10 cellular contexts compared by ENCODE assay signal in genomic region chr7:100156331-100157068, GRCh38. TPM values are rescaled to one million over a fixed set of nuclear protein-coding genes. Genes with fewer than 3 reads are reported as not detected.
DNase-seq lines count a peak whose midpoint lies in the region; ATAC-seq, FAIRE-seq and TF ChIP-seq lines count a peak whose summit lies in the region.
"Had no signal": no experiment of that assay in that cellular context is flagged by ENCODE, and none has a peak within 500 bp of the region (broad histone marks: within the 10 kb centered on the region; RNA-seq: fewer than 3 reads in every experiment).

No MANE protein-coding gene starts in this region.

- peak; percentile 60 for ATAC-seq in GM12878
- ATAC-seq in naive thymus-derived CD4-positive, alpha-beta T cell, result peak; percentile 38
- ATAC-seq in GM21526 (IDR thresholded peaks at IDR 0.05; ENCODE audit: low FRiP score, unreplicated experiment), result no peak

- no peaks in the 10 kb centered on the region for H3K27me3 Mint-ChIP-seq in CD8-positive, alpha-beta memory T cell
- H3K27me3 Mint-ChIP-seq in naive thymus-derived CD4-positive, alpha-beta T cell, result no peaks in the 10 kb centered on the region

- intact Hi-C loops in GM12878 (cut with micrococcal nuclease; ENCODE audit: unreplicated experiment) (no loop called here), testis (cut with DNase I; ENCODE audit: low total_unique reads) (no loop called here)
- intact Hi-C loops in naive thymus-derived CD4-positive, alpha-beta T cell (cut with micrococcal nuclease), result no loop called here

- H3K9me3 ChIP-seq in CD8-positive, alpha-beta memory T cell (ENCODE audit: low read length), result no peaks in the 10 kb centered on the region
- no peaks in the 10 kb centered on the region for H3K9me3 ChIP-seq in Loucy (ENCODE audit: insufficient read depth, low read depth, low read length)
- no peaks in the 10 kb centered on the region for H3K9me3 ChIP-seq in GM12878 (replicated peaks; ENCODE audit: control insufficient read depth, insufficient read depth, low read length)
- no peaks in the 10 kb centered on the region for H3K9me3 ChIP-seq in naive thymus-derived CD4-positive, alpha-beta T cell (ENCODE audit: control insufficient read depth in 2 of 3, low read length in 3 of 3)
- no peaks in the 10 kb centered on the region for H3K9me3 ChIP-seq in testis
- H3K9me3 ChIP-seq: uterus had no signal

- H3K36me3 Mint-ChIP-seq in CD8-positive, alpha-beta memory T cell, result peaks cover 0 to 61% (median 7%) of the 10 kb centered on the region in 3 donors
- H3K36me3 Mint-ChIP-seq in naive thymus-derived CD4-positive, alpha-beta T cell, result peaks cover 0 to 24% (median 9%) of the 10 kb centered on the region in 5 donors

- peak overlapping the region; percentile 61 to 96 (median 85) for H3K27ac Mint-ChIP-seq in CD8-positive, alpha-beta memory T cell
- H3K27ac Mint-ChIP-seq in naive thymus-derived CD4-positive, alpha-beta T cell, result peak overlapping the region; percentile 57 to 92 (median 86)

- H3F3A ChIP-seq in Loucy (ENCODE audit: low read depth), result peaks cover 3% of the 10 kb centered on the region; the same call in 1 of the 2 replicates

- peak overlapping the region; percentile 42 for H3K4me3 ChIP-seq in CD8-positive, alpha-beta memory T cell (ENCODE audit: low read length)
- peak overlapping the region; percentile 90 for H3K4me3 ChIP-seq in Loucy (ENCODE audit: low read length, poor library complexity, severe bottlenecking)
- peak overlapping the region; percentile 89; the same call in 1 of the 2 replicates for H3K4me3 ChIP-seq in GM12878
- no peak overlapping the region for H3K4me3 ChIP-seq in naive thymus-derived CD4-positive, alpha-beta T cell (ENCODE audit: low read length)
- H3K4me3 ChIP-seq in testis, result no peak overlapping the region
- H3K4me3 ChIP-seq: uterus had no signal

- H3K4me1 Mint-ChIP-seq in CD8-positive, alpha-beta memory T cell, result peaks cover 33 to 67% (median 55%) of the 10 kb centered on the region in 3 donors
- peaks cover 45 to 82% (median 69%) of the 10 kb centered on the region in 7 donors for H3K4me1 Mint-ChIP-seq in naive thymus-derived CD4-positive, alpha-beta T cell

- no peak for FAIRE-seq in GM12878 (lab: Jason Lieb, UNC)

- no peak for TF ChIP-seq RAD21 in GM12878 (IDR thresholded peaks at IDR 0.05; ENCODE audit: insufficient read depth, low read depth, low read length)

- TF ChIP-seq CTCF in Loucy (conservative IDR thresholded peaks at IDR 0.05; ENCODE audit: low read length), result no peak
- TF ChIP-seq CTCF in GM12878 (IDR thresholded peaks at IDR 0.05 in 2 of 3, conservative IDR thresholded peaks at IDR 0.05 in 1 of 3; ENCODE audit: control insufficient read depth in 2 of 3, extremely low read depth in 1 of 3, insufficient read depth in 1 of 3, low read depth in 3 of 3, low read length in 3 of 3), result no peak
- no peak for TF ChIP-seq CTCF in testis (IDR thresholded peaks at IDR 0.05)

- peaks cover 12% of the 10 kb centered on the region for H4K20me1 ChIP-seq in Loucy (ENCODE audit: insufficient read depth, low read length, poor library complexity, severe bottlenecking)
- H4K20me1 ChIP-seq in GM12878 (ENCODE audit: control insufficient read depth, insufficient read depth), result no peaks in the 10 kb centered on the region

- RAD21 ChIA-PET in GM12878 (lab: Charles Lee; ENCODE audit: unreplicated experiment), result interaction anchor here (0.7 to 1.4 kb wide), 4 partner anchors 11 to 251 kb away, joined by 3 to 5 read pairs (median 4); partner anchors contain the start of gene GAL3ST4

- no peaks in the 10 kb centered on the region for H3K9me3 Mint-ChIP-seq in CD8-positive, alpha-beta memory T cell
- no peaks in the 10 kb centered on the region for H3K9me3 Mint-ChIP-seq in naive thymus-derived CD4-positive, alpha-beta T cell

- peaks cover 13% of the 10 kb centered on the region for H3K36me3 ChIP-seq in CD8-positive, alpha-beta memory T cell (ENCODE audit: insufficient read depth, low read length)
- H3K36me3 ChIP-seq in Loucy (ENCODE audit: insufficient read depth, low read length), result peaks cover 9% of the 10 kb centered on the region; the same call in 1 of the 2 replicates
- peaks cover 0 to 15% of the 10 kb centered on the region in 2 experiments for H3K36me3 ChIP-seq in GM12878 (ENCODE audit: control insufficient read depth in 2 of 2, insufficient read depth in 2 of 2, low read length in 1 of 2)
- peaks cover 0 to 53% (median 16%) of the 10 kb centered on the region in 3 experiments for H3K36me3 ChIP-seq in naive thymus-derived CD4-positive, alpha-beta T cell (ENCODE audit: control insufficient read depth in 2 of 3, insufficient read depth in 3 of 3, low read length in 3 of 3)
- H3K36me3 ChIP-seq in testis (ENCODE audit: low read depth, missing control alignments), result no peaks in the 10 kb centered on the region
- H3K36me3 ChIP-seq: uterus had no signal

- H3K4me1 ChIP-seq in CD8-positive, alpha-beta memory T cell (ENCODE audit: insufficient read depth, low read length), result peaks cover 44% of the 10 kb centered on the region
- H3K4me1 ChIP-seq in Loucy (ENCODE audit: insufficient read depth, low read length, poor library complexity, severe bottlenecking) (peaks cover 25% of the 10 kb centered on the region), GM12878 (ENCODE audit: control insufficient read depth, insufficient read depth, low read length) (peaks cover 13% of the 10 kb centered on the region; the same call in 1 of the 2 replicates), testis (peaks cover 8% of the 10 kb centered on the region)
- peaks cover 7 to 33% of the 10 kb centered on the region in 2 donors for H3K4me1 ChIP-seq in naive thymus-derived CD4-positive, alpha-beta T cell (ENCODE audit: control insufficient read depth in 2 of 2, insufficient read depth in 2 of 2, low read length in 2 of 2)

- no peaks in the 10 kb centered on the region for H3K9me2 ChIP-seq in Loucy (replicated peaks; ENCODE audit: low read depth, low read length)

- TF ChIP-seq EP300 in GM12878 (IDR thresholded peaks at IDR 0.05; ENCODE audit: borderline replicate concordance in 1 of 2, control insufficient read depth in 1 of 2, low read depth in 2 of 2, low read length in 2 of 2), result no peak

- in situ Hi-C loops in GM12878 (cut with MboI), result no loop called here

- POLR2A ChIA-PET in CD8-positive, alpha-beta memory T cell (lab: Charles Lee), result interaction anchor here (0.5 to 1.8 kb wide), 3 partner anchors 10 to 73 kb away, joined by 4 to 5 read pairs (median 4); partner anchors contain the start of genes GPC2 and STAG3
- POLR2A ChIA-PET in GM12878 (lab: Charles Lee), result interaction anchor here (0.5 to 3.7 kb wide), 6 partner anchors 8 to 538 kb away, joined by 3 to 28 read pairs (median 4); partner anchors contain the start of genes AP4M1, GAL3ST4, LAMTOR4 and MCM7
- POLR2A ChIA-PET in naive thymus-derived CD4-positive, alpha-beta T cell (lab: Charles Lee), result interaction anchor here (1.0 to 23.1 kb wide), 9 partner anchors 6 to 59 kb away, joined by 3 to 383 read pairs (median 7); partner anchors contain the start of genes GAL3ST4, GPC2, LAMTOR4 and STAG3

- H2AFZ ChIP-seq in Loucy (ENCODE audit: low read length), result no peak overlapping the region
- no peak overlapping the region for H2AFZ ChIP-seq in GM12878 (ENCODE audit: control insufficient read depth, low read depth, low read length)

- H3K4me3 Mint-ChIP-seq in CD8-positive, alpha-beta memory T cell, result peak overlapping the region; percentile 77 to 87 (median 85)
- peak overlapping the region; percentile 83 to 93 (median 87) for H3K4me3 Mint-ChIP-seq in naive thymus-derived CD4-positive, alpha-beta T cell

- no TSS peak for BruUV-seq in GM12878 (replicated peaks; lab: Mats Ljungman, UMichigan)

- SMC1A ChIA-PET in GM12878 (lab: Charles Lee; ENCODE audit: uncharacterized antibody, unreplicated experiment), result interaction anchor here (1.0 to 1.3 kb wide), 4 partner anchors 28 to 54 kb away, joined by 3 to 4 read pairs (median 3); no protein-coding TSS in a partner anchor

- H3K27me3 ChIP-seq in CD8-positive, alpha-beta memory T cell (ENCODE audit: insufficient read depth, low read length, poor library complexity, severe bottlenecking), result no peaks in the 10 kb centered on the region
- H3K27me3 ChIP-seq in Loucy (ENCODE audit: insufficient read depth, low read length, poor library complexity, severe bottlenecking) (no peaks in the 10 kb centered on the region), GM12878 (replicated peaks in 1 of 2; ENCODE audit: control insufficient read depth in 2 of 2, insufficient read depth in 2 of 2, low read length in 1 of 2) (no peaks in the 10 kb centered on the region), testis (no peaks in the 10 kb centered on the region)
- H3K27me3 ChIP-seq in naive thymus-derived CD4-positive, alpha-beta T cell (ENCODE audit: control insufficient read depth in 2 of 2, insufficient read depth in 2 of 2, low read length in 2 of 2), result no peaks in the 10 kb centered on the region
- H3K27me3 ChIP-seq: uterus had no signal

- CTCF ChIA-PET in CD8-positive, alpha-beta memory T cell (lab: Charles Lee), result interaction anchor here (1.0 to 6.1 kb wide), 5 partner anchors 11 to 34 kb away, joined by 3 to 22 read pairs (median 6); partner anchors contain the start of gene GAL3ST4
- CTCF ChIA-PET in GM12878 (lab: Yijun Ruan, JAX), result interaction anchor here (1.0 to 2.7 kb wide), 10 partner anchors 8 to 72 kb away, joined by 3 to 9 read pairs (median 5); partner anchors contain the start of genes GAL3ST4 and LAMTOR4
- CTCF ChIA-PET in naive thymus-derived CD4-positive, alpha-beta T cell (lab: Charles Lee), result interaction anchor here (1.5 to 4.8 kb wide), 4 partner anchors 8 to 61 kb away, joined by 4 to 16 read pairs (median 6); partner anchors contain the start of genes GAL3ST4, GPC2, LAMTOR4 and STAG3

- TF ChIP-seq POLR2A in GM12878 (IDR thresholded peaks at IDR 0.05; ENCODE audit: low read depth, low read length) (peak; percentile 45; the same call in 1 of the 2 replicates), testis (IDR thresholded peaks at IDR 0.05) (no peak)

- WGBS in GM12878 (ENCODE audit: insufficient coverage, insufficient replicate concordance, low lambda C conversion rate, missing lambda C conversion rate), result 62% methylated on average over 16 of the region's 16 CpGs
- 69 to 77% methylated on average over 16 of the region's 16 CpGs for WGBS in testis, 2 donors

- H3K4me2 ChIP-seq in Loucy (ENCODE audit: low read depth, low read length, poor library complexity, severe bottlenecking) (peak overlapping the region; percentile 92), GM12878 (ENCODE audit: control insufficient read depth, insufficient read depth) (peak overlapping the region; percentile 95)

- H3K27ac ChIP-seq in CD8-positive, alpha-beta memory T cell (ENCODE audit: low read depth, low read length), result peak overlapping the region; percentile 75
- H3K27ac ChIP-seq in GM12878 (ENCODE audit: control insufficient read depth, insufficient read depth) (no peak overlapping the region), testis (peak overlapping the region in 1 of 2 donors; percentile 6)
- H3K27ac ChIP-seq in naive thymus-derived CD4-positive, alpha-beta T cell (ENCODE audit: low read depth, low read length), result peak overlapping the region; percentile 88

- H3K9ac ChIP-seq in Loucy (ENCODE audit: low read depth, low read length, poor library complexity, severe bottlenecking), result peak overlapping the region; percentile 86
- H3K9ac ChIP-seq in GM12878 (ENCODE audit: control insufficient read depth, insufficient read depth, low read length), result no peak overlapping the region; the same call in 1 of the 2 replicates

- peaks cover 31% of the 10 kb centered on the region for H3K79me2 ChIP-seq in Loucy (ENCODE audit: insufficient read depth, low read length)
- H3K79me2 ChIP-seq in GM12878 (ENCODE audit: control insufficient read depth, insufficient read depth, low read length), result peaks cover 16% of the 10 kb centered on the region

- DNase-seq in CD8-positive, alpha-beta memory T cell, result peak in 2 of 5 donors; percentile 34 to 63
- DNase-seq in GM12878 (ENCODE audit: low read depth, low spot score), result no peak
- DNase-seq in naive thymus-derived CD4-positive, alpha-beta T cell, result peak in 2 of 9 donors; percentile 19 to 40
- no peak for DNase-seq in cortex of kidney (lab: John Stamatoyannopoulos, UW)
- DNase-seq in testis, result no peak
- no peak for DNase-seq in NCI-H1092 treated with DMSO at 0.1 percent for 48 hours (lab: John Stamatoyannopoulos, UW)
- DNase-seq: uterus had no signal

RNA-seq across cellular contexts. Expression of gene TRAPPC14, which starts 2.0 kb away (rescaled TPM):
- total RNA-seq in CD8-positive, alpha-beta memory T cell, result 10 to 100 TPM; 30.5 to 33.2 TPM
- 3.4 TPM for polyA plus RNA-seq in CD8-positive, alpha-beta memory T cell
- total RNA-seq in GM12878 (2013; cell fraction: nucleolus; rRNA removed), result 15.4 and 27.3 TPM in 2 replicates
- total RNA-seq in GM12878 (2014; rRNA removed), result 17.3 and 18.2 TPM in 2 replicates
- total RNA-seq in GM12878 (2014; rRNA removed; fragmentation: Illumina TruSeq; extraction: Trizol), result 7.5 and 7.6 TPM in 2 replicates
- 22.3 and 24.7 TPM in 2 replicates for total RNA-seq in GM12878 (2021)
- polyA plus RNA-seq in GM12878 (2011; ENCODE audit: low read depth), result 10.8 TPM
- 1.8 and 4.2 TPM in 2 replicates for polyA plus RNA-seq in GM12878 (2011; rRNA removed)
- polyA plus RNA-seq in GM12878 (2011; cell fraction: cytosol; rRNA removed), result 5.4 and 6.4 TPM in 2 replicates
- polyA plus RNA-seq in GM12878 (2011; cell fraction: nucleus; rRNA removed), result 52.5 and 85.1 TPM in 2 replicates
- 10.9 and 15.1 TPM in 2 replicates for polyA plus RNA-seq in GM12878 (2012)
- polyA plus RNA-seq in GM12878 (2014; fragmentation: Illumina TruSeq; extraction: Trizol), result 7.5 and 10.8 TPM in 2 replicates
- 1 to 10 TPM in 1 of 2 experiments, under 1 TPM in 1; 0.21 to 1.3 TPM for polyA plus RNA-seq in GM12878 (2014; fragmentation: Nextera tagmentation; extraction: Ambion mirVana)
- polyA plus RNA-seq in GM12878 (2014; rRNA removed), result 17.3 and 22.3 TPM in 2 replicates
- polyA plus RNA-seq in GM12878 (2016; fragmentation: Nextera tagmentation; extraction: Ambion mirVana), result 1 to 10 TPM; 7.3 TPM
- polyA minus RNA-seq in GM12878 (2011; rRNA and poly(A)+ RNA removed), result 2.6 and 8.6 TPM in 2 replicates
- polyA minus RNA-seq in GM12878 (2011; cell fraction: cytosol; rRNA and poly(A)+ RNA removed), result 1.7 and 3.1 TPM in 2 replicates
- 15.1 and 23.3 TPM in 2 replicates for polyA minus RNA-seq in GM12878 (2011; cell fraction: nucleus; rRNA and poly(A)+ RNA removed)
- 100 to 1,000 TPM in 1 of 5 experiments, 10 to 100 TPM in 4; 51.8 to 102 (median 70.2) TPM for total RNA-seq in naive thymus-derived CD4-positive, alpha-beta T cell
- 1 to 10 TPM; 3.2 to 5.9 TPM for polyA plus RNA-seq in naive thymus-derived CD4-positive, alpha-beta T cell
- total RNA-seq in testis, result 10 to 100 TPM; 57.5 to 78.7 TPM
- 71.8 TPM for polyA plus RNA-seq in testis (ENCODE audit: insufficient read depth, low read depth, low replicate concordance)

RNA-seq across cellular contexts. Expression of gene LAMTOR4, which starts 7.8 kb away (rescaled TPM):
- 100 to 1,000 TPM; 125 to 130 TPM for total RNA-seq in CD8-positive, alpha-beta memory T cell
- 386 TPM for polyA plus RNA-seq in CD8-positive, alpha-beta memory T cell
- 27.5 and 33.2 TPM in 2 replicates for total RNA-seq in GM12878 (2013; cell fraction: nucleolus; rRNA removed)
- total RNA-seq in GM12878 (2014; rRNA removed) (184 and 186 TPM in 2 replicates), GM12878 (2014; rRNA removed; fragmentation: Illumina TruSeq; extraction: Trizol) (106 and 111 TPM in 2 replicates), GM12878 (2021) (165 and 171 TPM in 2 replicates), testis (100 to 1,000 TPM; 144 to 179 TPM)
- polyA plus RNA-seq in GM12878 (2011; ENCODE audit: low read depth), result 187 TPM
- polyA plus RNA-seq in GM12878 (2011; rRNA removed) (104 and 204 TPM in 2 replicates), GM12878 (2014; fragmentation: Illumina TruSeq; extraction: Trizol) (24.1 and 73.4 TPM in 2 replicates), GM12878 (2014; fragmentation: Nextera tagmentation; extraction: Ambion mirVana) (100 to 1,000 TPM; 188 to 262 TPM), GM12878 (2014; rRNA removed) (211 and 230 TPM in 2 replicates), GM12878 (2016; fragmentation: Nextera tagmentation; extraction: Ambion mirVana) (100 to 1,000 TPM; 279 to 297 TPM), testis (ENCODE audit: insufficient read depth, low read depth, low replicate concordance) (136 TPM)
- polyA plus RNA-seq in GM12878 (2011; cell fraction: cytosol; rRNA removed), result 525 and 552 TPM in 2 replicates
- 272 and 278 TPM in 2 replicates for polyA plus RNA-seq in GM12878 (2011; cell fraction: nucleus; rRNA removed)
- polyA plus RNA-seq in GM12878 (2012), result 162 and 169 TPM in 2 replicates
- polyA minus RNA-seq in GM12878 (2011; rRNA and poly(A)+ RNA removed), result 43.2 and 77.1 TPM in 2 replicates
- polyA minus RNA-seq in GM12878 (2011; cell fraction: cytosol; rRNA and poly(A)+ RNA removed), result 26.6 and 26.8 TPM in 2 replicates
- 18.1 and 32.1 TPM in 2 replicates for polyA minus RNA-seq in GM12878 (2011; cell fraction: nucleus; rRNA and poly(A)+ RNA removed)
- 100 to 1,000 TPM; 132 to 200 (median 173) TPM for total RNA-seq in naive thymus-derived CD4-positive, alpha-beta T cell
- 100 to 1,000 TPM; 550 to 555 TPM for polyA plus RNA-seq in naive thymus-derived CD4-positive, alpha-beta T cell

RNA-seq across cellular contexts. Expression of gene GAL3ST4, which starts 11.9 kb away (rescaled TPM):
- total RNA-seq in CD8-positive, alpha-beta memory T cell, result 1 to 10 TPM; 1.0 to 1.6 TPM
- 0.52 TPM for polyA plus RNA-seq in CD8-positive, alpha-beta memory T cell
- 1.4 and 2.9 TPM in 2 replicates for total RNA-seq in GM12878 (2013; cell fraction: nucleolus; rRNA removed)
- 0.98 and 1.1 TPM in 2 replicates for total RNA-seq in GM12878 (2014; rRNA removed)
- 0.83 and 1.1 TPM in 2 replicates for total RNA-seq in GM12878 (2014; rRNA removed; fragmentation: Illumina TruSeq; extraction: Trizol)
- 1.3 and 2.0 TPM in 2 replicates for total RNA-seq in GM12878 (2021)
- 1.2 TPM for polyA plus RNA-seq in GM12878 (2011; ENCODE audit: low read depth)
- polyA plus RNA-seq in GM12878 (2011; rRNA removed), result 0.66 and 1.2 TPM in 2 replicates
- 1.6 and 2.1 TPM in 2 replicates for polyA plus RNA-seq in GM12878 (2011; cell fraction: cytosol; rRNA removed)
- 2.6 and 2.7 TPM in 2 replicates for polyA plus RNA-seq in GM12878 (2011; cell fraction: nucleus; rRNA removed)
- 2.2 and 2.5 TPM in 2 replicates for polyA plus RNA-seq in GM12878 (2012)
- 1.6 and 2.3 TPM in 2 replicates for polyA plus RNA-seq in GM12878 (2014; fragmentation: Illumina TruSeq; extraction: Trizol)
- under 1 TPM; 0.29 to 0.55 TPM for polyA plus RNA-seq in GM12878 (2014; fragmentation: Nextera tagmentation; extraction: Ambion mirVana)
- polyA plus RNA-seq in GM12878 (2014; rRNA removed), result 2.8 TPM in 2 replicates
- polyA plus RNA-seq in GM12878 (2016; fragmentation: Nextera tagmentation; extraction: Ambion mirVana), result 1 to 10 TPM; 4.9 to 6.1 TPM
- 0.88 and 1.3 TPM in 2 replicates for polyA minus RNA-seq in GM12878 (2011; rRNA and poly(A)+ RNA removed)
- 0.73 and 1.5 TPM in 2 replicates for polyA minus RNA-seq in GM12878 (2011; cell fraction: cytosol; rRNA and poly(A)+ RNA removed)
- 0.36 and 0.67 TPM in 2 replicates for polyA minus RNA-seq in GM12878 (2011; cell fraction: nucleus; rRNA and poly(A)+ RNA removed)
- 10 to 100 TPM in 4 of 5 experiments, 1 to 10 TPM in 1; 4.7 to 26.8 (median 16.7) TPM for total RNA-seq in naive thymus-derived CD4-positive, alpha-beta T cell
- 10 to 100 TPM in 1 of 2 donors, 1 to 10 TPM in 1; 7.4 to 10.8 TPM for polyA plus RNA-seq in naive thymus-derived CD4-positive, alpha-beta T cell
- 10 to 100 TPM; 11.6 to 12.4 TPM for total RNA-seq in testis
- polyA plus RNA-seq in testis (ENCODE audit: insufficient read depth, low read depth, low replicate concordance), result 8.9 TPM

RNA-seq across cellular contexts. Expression of gene GPC2, which starts 20.7 kb away (rescaled TPM):
- total RNA-seq in CD8-positive, alpha-beta memory T cell, result 1 to 10 TPM; 1.6 to 2.1 TPM
- not detected for polyA plus RNA-seq in CD8-positive, alpha-beta memory T cell
- total RNA-seq in GM12878 (2013; cell fraction: nucleolus; rRNA removed), result 4.9 and 6.6 TPM in 2 replicates
- total RNA-seq in GM12878 (2014; rRNA removed) (3.0 and 3.9 TPM in 2 replicates), GM12878 (2014; rRNA removed; fragmentation: Illumina TruSeq; extraction: Trizol) (0.85 and 0.92 TPM in 2 replicates), GM12878 (2021) (3.9 and 5.1 TPM in 2 replicates), testis (10 to 100 TPM; 12.7 to 20.7 TPM)
- polyA plus RNA-seq in GM12878 (2011; ENCODE audit: low read depth), result 1.6 TPM
- polyA plus RNA-seq in GM12878 (2011; rRNA removed) (0.45 and 0.65 TPM in 2 replicates), GM12878 (2014; fragmentation: Illumina TruSeq; extraction: Trizol) (0.24 and 0.98 TPM in 2 replicates), GM12878 (2014; fragmentation: Nextera tagmentation; extraction: Ambion mirVana) (under 1 TPM; 0.19 to 0.24 TPM), GM12878 (2014; rRNA removed) (4.3 and 6.3 TPM in 2 replicates), GM12878 (2016; fragmentation: Nextera tagmentation; extraction: Ambion mirVana) (under 1 TPM; 0.48 to 0.68 TPM), testis (ENCODE audit: insufficient read depth, low read depth, low replicate concordance) (17.7 TPM)
- polyA plus RNA-seq in GM12878 (2011; cell fraction: cytosol; rRNA removed), result 1.0 and 1.7 TPM in 2 replicates
- polyA plus RNA-seq in GM12878 (2011; cell fraction: nucleus; rRNA removed), result 4.8 and 5.6 TPM in 2 replicates
- polyA plus RNA-seq in GM12878 (2012), result 1.3 and 1.4 TPM in 2 replicates
- 0.22 and 1.0 TPM in 2 replicates for polyA minus RNA-seq in GM12878 (2011; rRNA and poly(A)+ RNA removed)
- polyA minus RNA-seq in GM12878 (2011; cell fraction: cytosol; rRNA and poly(A)+ RNA removed), result 0.83 and 1.7 TPM in 2 replicates
- 2.4 and 3.5 TPM in 2 replicates for polyA minus RNA-seq in GM12878 (2011; cell fraction: nucleus; rRNA and poly(A)+ RNA removed)
- 10 to 100 TPM in 4 of 5 experiments, 1 to 10 TPM in 1; 8.1 to 30.6 (median 18.2) TPM for total RNA-seq in naive thymus-derived CD4-positive, alpha-beta T cell
- polyA plus RNA-seq in naive thymus-derived CD4-positive, alpha-beta T cell, result under 1 TPM; 0.64 to 0.87 TPM

RNA-seq across cellular contexts. Expression of gene STAG3, which starts 21.2 kb away (rescaled TPM):
- total RNA-seq in CD8-positive, alpha-beta memory T cell, result 1 to 10 TPM; 5.0 to 5.1 TPM
- polyA plus RNA-seq in CD8-positive, alpha-beta memory T cell, result 1.5 TPM
- 33.8 and 37.8 TPM in 2 replicates for total RNA-seq in GM12878 (2013; cell fraction: nucleolus; rRNA removed)
- 101 and 122 TPM in 2 replicates for total RNA-seq in GM12878 (2014; rRNA removed)
- 123 and 133 TPM in 2 replicates for total RNA-seq in GM12878 (2014; rRNA removed; fragmentation: Illumina TruSeq; extraction: Trizol)
- total RNA-seq in GM12878 (2021), result 78.7 and 81.7 TPM in 2 replicates
- 221 TPM for polyA plus RNA-seq in GM12878 (2011; ENCODE audit: low read depth)
- 73.0 and 90.4 TPM in 2 replicates for polyA plus RNA-seq in GM12878 (2011; rRNA removed)
- polyA plus RNA-seq in GM12878 (2011; cell fraction: cytosol; rRNA removed), result 47.6 and 55.0 TPM in 2 replicates
- 22.6 and 31.0 TPM in 2 replicates for polyA plus RNA-seq in GM12878 (2011; cell fraction: nucleus; rRNA removed)
- 158 and 173 TPM in 2 replicates for polyA plus RNA-seq in GM12878 (2012)
- 178 and 192 TPM in 2 replicates for polyA plus RNA-seq in GM12878 (2014; fragmentation: Illumina TruSeq; extraction: Trizol)
- 100 to 1,000 TPM; 281 to 306 TPM for polyA plus RNA-seq in GM12878 (2014; fragmentation: Nextera tagmentation; extraction: Ambion mirVana)
- 112 and 153 TPM in 2 replicates for polyA plus RNA-seq in GM12878 (2014; rRNA removed)
- 100 to 1,000 TPM; 112 to 116 TPM for polyA plus RNA-seq in GM12878 (2016; fragmentation: Nextera tagmentation; extraction: Ambion mirVana)
- 14.5 and 19.5 TPM in 2 replicates for polyA minus RNA-seq in GM12878 (2011; rRNA and poly(A)+ RNA removed)
- 5.3 and 6.7 TPM in 2 replicates for polyA minus RNA-seq in GM12878 (2011; cell fraction: cytosol; rRNA and poly(A)+ RNA removed)
- polyA minus RNA-seq in GM12878 (2011; cell fraction: nucleus; rRNA and poly(A)+ RNA removed), result 12.2 and 15.6 TPM in 2 replicates
- total RNA-seq in naive thymus-derived CD4-positive, alpha-beta T cell, result 10 to 100 TPM in 1 of 5 experiments, 1 to 10 TPM in 4; 5.5 to 24.6 (median 9.5) TPM
- 1 to 10 TPM; 2.4 to 6.5 TPM for polyA plus RNA-seq in naive thymus-derived CD4-positive, alpha-beta T cell
- total RNA-seq in testis, result 100 to 1,000 TPM; 105 to 224 TPM
- polyA plus RNA-seq in testis (ENCODE audit: insufficient read depth, low read depth, low replicate concordance), result 281 TPM
- total RNA-seq: renal cortical epithelial cell had no signal

Comparison
In these comparisons a context has a peak if more than half of its experiments do, and no peak if none do; other contexts are left out.
1. H3K4me3 ChIP-seq: peak in CD8-positive, alpha-beta memory T cell (single experiment), Loucy (single experiment) and GM12878 (single experiment); none in naive thymus-derived CD4-positive, alpha-beta T cell (single experiment) and testis (0 of 2).